12 cellular contexts compared by ENCODE assay signal in the genomic region with DNA sequence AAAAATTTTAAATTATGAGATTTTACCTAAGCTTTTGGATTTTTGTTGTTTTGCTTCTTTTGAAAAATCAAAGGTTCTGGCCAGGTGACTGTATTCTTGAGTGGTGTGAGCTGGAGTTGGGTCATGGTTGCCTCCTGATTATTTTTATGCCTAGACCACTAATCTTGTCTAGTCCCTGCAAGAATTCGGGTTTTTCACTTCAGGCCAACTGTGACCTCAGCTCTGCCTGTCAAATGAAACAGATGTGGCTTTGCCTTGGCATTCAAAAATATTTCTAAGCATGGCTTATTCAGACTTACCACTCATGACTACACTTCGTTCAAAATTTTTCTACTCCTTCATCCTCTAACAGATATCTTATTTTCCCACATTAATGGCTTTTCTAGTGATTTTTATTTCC. TPM values are rescaled to one million over a fixed set of nuclear protein-coding genes. Genes with fewer than 3 reads are reported as not detected.
DNase-seq lines count a peak whose midpoint lies in the region; ATAC-seq and TF ChIP-seq lines count a peak whose summit lies in the region.
"Had no signal": no experiment of that assay in that cellular context is flagged by ENCODE, and none has a peak within 500 bp of the region (broad histone marks: within the 10 kb centered on the region; RNA-seq: fewer than 3 reads in every experiment).

No MANE protein-coding gene starts in this region.

- H3K27me3 ChIP-seq in SJCRH30 (no peaks in the 10 kb centered on the region), heart right ventricle (no peaks in the 10 kb centered on the region), ovary (no peaks in the 10 kb centered on the region)
- H3K27me3 ChIP-seq: BLaER1 treated with 17β-estradiol and CSF1 and Interleukin-3, amounts not matched to agents 10 nM and 100 nM had no signal

- WGBS in heart right ventricle, 2 donors = 27 to 35% methylated on average over 2 of the region's 2 CpGs
- WGBS in ovary, 3 donors = 7 to 14% (median 9%) methylated on average over 2 of the region's 2 CpGs

- H3K4me1 ChIP-seq in SJCRH30 (peaks cover 26% of the 10 kb centered on the region), heart right ventricle (peaks cover 5 to 20% (median 14%) of the 10 kb centered on the region in 9 donors), ovary (ENCODE audit: insufficient read depth) (peaks cover 9% of the 10 kb centered on the region)

- DNase-seq in GM03348 (ENCODE audit: low spot score) = peak; percentile 65
- peak; percentile 58 to 61 for DNase-seq in SJCRH30
- no peak for DNase-seq in heart right ventricle
- no peak for DNase-seq in sciatic nerve (ENCODE audit: low spot score)
- DNase-seq in NCI-H1048 (lab: John Stamatoyannopoulos, UW) = no peak
- no peak for DNase-seq in NCI-H2029 (lab: John Stamatoyannopoulos, UW)
- DNase-seq in ovary = no peak
- DNase-seq: activated CD8-positive, alpha-beta T cell treated with anti-CD3 and anti-CD28 coated beads, Interleukin-2, amount 10 ng/mL, durations not matched to agents 7 days and 5 days; activated naive CD8-positive, alpha-beta T cell treated with anti-CD3 and anti-CD28 coated beads for 36 hours; NCI-H1417 treated with DMSO at 0.1 percent for 48 hours had no signal

- H3K27ac ChIP-seq in SJCRH30 = peak overlapping the region; percentile 84
- H3K27ac ChIP-seq in heart right ventricle = peak overlapping the region in 7 of 10 donors; percentile 17 to 83 (median 61)
- no peak overlapping the region for H3K27ac ChIP-seq in ovary
- H3K27ac ChIP-seq: BLaER1 treated with 17β-estradiol and CSF1 and Interleukin-3, amounts not matched to agents 10 nM and 100 nM had no signal

- H3K4me3 ChIP-seq in SJCRH30 (no peak overlapping the region), heart right ventricle (no peak overlapping the region), ovary (no peak overlapping the region)
- H3K4me3 ChIP-seq: BLaER1 treated with 17β-estradiol and CSF1 and Interleukin-3, amounts not matched to agents 10 nM and 100 nM had no signal

- ATAC-seq in heart right ventricle (peak in 5 of 8 donors; percentile 52 to 65 (median 59)), sciatic nerve (peak; percentile 56), HG02981 (IDR thresholded peaks at IDR 0.05; ENCODE audit: unreplicated experiment) (no peak)
- ATAC-seq: activated CD8-positive, alpha-beta T cell treated with anti-CD3 and anti-CD28 coated beads, Interleukin-2, amount 10 ng/mL, durations not matched to agents 7 days and 5 days had no signal

- no peak for TF ChIP-seq EP300 in ovary (IDR thresholded peaks at IDR 0.05)

- H3K36me3 ChIP-seq in SJCRH30 (no peaks in the 10 kb centered on the region), heart right ventricle (no peaks in the 10 kb centered on the region), ovary (no peaks in the 10 kb centered on the region)
- H3K36me3 ChIP-seq: BLaER1 treated with 17β-estradiol and CSF1 and Interleukin-3, amounts not matched to agents 10 nM and 100 nM had no signal

- no peak for TF ChIP-seq POLR2A in ovary (IDR thresholded peaks at IDR 0.05)

- H3K9me3 ChIP-seq in SJCRH30 (replicated peaks) = peaks cover 5% of the 10 kb centered on the region; the same call in 1 of the 2 replicates
- H3K9me3 ChIP-seq in heart right ventricle = peaks cover 0 to 7% (median 0%) of the 10 kb centered on the region in 11 donors
- no peaks in the 10 kb centered on the region for H3K9me3 ChIP-seq in ovary

- no peak for TF ChIP-seq CTCF in heart right ventricle (IDR thresholded peaks at IDR 0.05)
- no peak for TF ChIP-seq CTCF in ovary (IDR thresholded peaks at IDR 0.05)

- intact Hi-C loops in heart right ventricle (cut with DNase I) (no loop called here), sciatic nerve (cut with DNase I) (no loop called here), ovary (cut with DNase I) (no loop called here)

RNA-seq across cellular contexts. Expression of a gene that starts 25.4 kb away (rescaled TPM):
- 179 and 180 TPM in 2 replicates for total RNA-seq in SJCRH30 (2014; rRNA removed; shearing (Covaris generic))
- total RNA-seq in heart right ventricle (100 to 1,000 TPM; 125 to 182 (median 153) TPM), sciatic nerve (140 TPM), ovary (100 to 1,000 TPM in 5 of 7 donors, 10 to 100 TPM in 2; 65.5 to 151 (median 134) TPM)
- polyA plus RNA-seq in heart right ventricle (10 to 100 TPM; 27.9 to 83.5 TPM), ovary (100 to 1,000 TPM in 1 of 2 donors, 10 to 100 TPM in 1; 51.3 to 168 TPM)

Comparison
In these comparisons a context has a peak if more than half of its experiments do, and no peak if none do; other contexts are left out.
1. DNase-seq: peak in GM03348 (single experiment) and SJCRH30 (2 of 2); none in heart right ventricle (0 of 2), sciatic nerve (single experiment), NCI-H1048 (single experiment), NCI-H2029 (single experiment) and ovary (0 of 5).
2. H3K27ac ChIP-seq: peak in SJCRH30 (single experiment) and heart right ventricle (7 of 10); none in ovary (0 of 2).